In genomic region chr9:133133680-133134418, GRCh38 we compare ENCODE assay signal across 7 cellular contexts. TPM values are rescaled to one million over a fixed set of nuclear protein-coding genes. Genes with fewer than 3 reads are reported as not detected.
DNase-seq lines count a peak whose midpoint lies in the region; ATAC-seq and TF ChIP-seq lines count a peak whose summit lies in the region.

No MANE protein-coding gene starts in this region.

- ATAC-seq in GM18511 (IDR thresholded peaks at IDR 0.05; ENCODE audit: unreplicated experiment) (peak; percentile 88), HG02938 (IDR thresholded peaks at IDR 0.05; ENCODE audit: unreplicated experiment) (peak; percentile 88), left lobe of liver (peak; percentile 91)
- peak; percentile 84 for ATAC-seq in activated CD4-positive, alpha-beta T cell treated with anti-CD3 and anti-CD28 coated beads for 36 hours

- no peaks in the 10 kb centered on the region for H3K27me3 Mint-ChIP-seq in activated CD4-positive, alpha-beta T cell treated with anti-CD3 and anti-CD28 coated beads for 36 hours
- H3K27me3 Mint-ChIP-seq in chondrocyte (ENCODE audit: low read depth) = peaks cover 9% of the 10 kb centered on the region

- POLR2A ChIA-PET in activated CD4-positive, alpha-beta T cell treated with anti-CD3 and anti-CD28 coated beads for 36 hours (lab: Charles Lee) = interaction anchor here (0.5 to 2.8 kb wide), 4 partner anchors 9 to 53 kb away, joined by 3 to 11 read pairs (median 5); no protein-coding TSS in a partner anchor

- DNase-seq in NCI-H2081 treated with DMSO at 0.1 percent for 48 hours (lab: John Stamatoyannopoulos, UW) = peak; percentile 69
- peak; percentile 95 for DNase-seq in activated CD4-positive, alpha-beta T cell treated with anti-CD3 and anti-CD28 coated beads for 36 hours
- DNase-seq in chondrocyte (ENCODE audit: low spot score) = no peak
- DNase-seq in left lobe of liver (ENCODE audit: low spot score) = peak; percentile 74
- DNase-seq in stimulated activated CD4-positive, alpha-beta T cell treated with anti-CD3 and anti-CD28 coated beads, Interleukin-2, amount 100 ng/mL, for 48 hours = peak; percentile 71 to 78

- intact Hi-C loops in activated CD4-positive, alpha-beta T cell treated with anti-CD3 and anti-CD28 coated beads for 36 hours (cut with DNase I, micrococcal nuclease) = loop anchor here (1.0 to 10.0 kb wide), 9 partner anchors 10 to 1869 kb away; partner anchors contain the start of genes GTF3C4 (in 1 of the 2), RALGDS (in 1 of the 2) and SETX (in 1 of the 2)

- peak; percentile 17 for TF ChIP-seq CTCF in chondrocyte (IDR thresholded peaks at IDR 0.05)

- H3K9me3 Mint-ChIP-seq in activated CD4-positive, alpha-beta T cell treated with anti-CD3 and anti-CD28 coated beads for 36 hours (ENCODE audit: low read depth) = no peaks in the 10 kb centered on the region
- H3K9me3 Mint-ChIP-seq in chondrocyte (ENCODE audit: low read depth) = no peaks in the 10 kb centered on the region

- CTCF ChIA-PET in activated CD4-positive, alpha-beta T cell treated with anti-CD3 and anti-CD28 coated beads for 36 hours (lab: Charles Lee) = interaction anchor here (0.6 to 2.4 kb wide), 6 partner anchors 10 to 110 kb away, joined by 3 to 25 read pairs (median 5); no protein-coding TSS in a partner anchor

- peaks cover 14% of the 10 kb centered on the region for H3K36me3 Mint-ChIP-seq in activated CD4-positive, alpha-beta T cell treated with anti-CD3 and anti-CD28 coated beads for 36 hours (ENCODE audit: low read depth)
- H3K36me3 Mint-ChIP-seq in chondrocyte (ENCODE audit: low read depth) = no peaks in the 10 kb centered on the region

- peaks cover 75% of the 10 kb centered on the region for H3K4me1 Mint-ChIP-seq in activated CD4-positive, alpha-beta T cell treated with anti-CD3 and anti-CD28 coated beads for 36 hours
- peaks cover 30% of the 10 kb centered on the region for H3K4me1 Mint-ChIP-seq in chondrocyte (ENCODE audit: low read depth)

- peak overlapping the region; percentile 98 for H3K27ac Mint-ChIP-seq in activated CD4-positive, alpha-beta T cell treated with anti-CD3 and anti-CD28 coated beads for 36 hours
- peak overlapping the region; percentile 95 for H3K27ac Mint-ChIP-seq in chondrocyte (ENCODE audit: unreplicated experiment)

- H3K4me3 Mint-ChIP-seq in activated CD4-positive, alpha-beta T cell treated with anti-CD3 and anti-CD28 coated beads for 36 hours = peak overlapping the region; percentile 41
- H3K4me3 Mint-ChIP-seq in chondrocyte (ENCODE audit: unreplicated experiment) = no peak overlapping the region

RNA-seq across cellular contexts. Expression of gene RALGDS, which starts 12.8 kb away (rescaled TPM):
- 10 to 100 TPM; 65.1 to 78.6 TPM for total RNA-seq in activated CD4-positive, alpha-beta T cell treated with anti-CD3 and anti-CD28 coated beads for 36 hours
- total RNA-seq in chondrocyte (16.1 to 19.0 TPM (median 17.5 TPM) in 3 replicates), left lobe of liver (4.7 TPM)

RNA-seq across cellular contexts. Expression of gene GBGT1, which starts 29.9 kb away (rescaled TPM):
- total RNA-seq in activated CD4-positive, alpha-beta T cell treated with anti-CD3 and anti-CD28 coated beads for 36 hours = 1 to 10 TPM; 3.8 to 4.8 TPM
- total RNA-seq in chondrocyte (2.1 to 8.1 TPM (median 5.8 TPM) in 3 replicates), left lobe of liver (1.2 TPM)
